9 cellular contexts compared by ENCODE assay signal in the genomic region with DNA sequence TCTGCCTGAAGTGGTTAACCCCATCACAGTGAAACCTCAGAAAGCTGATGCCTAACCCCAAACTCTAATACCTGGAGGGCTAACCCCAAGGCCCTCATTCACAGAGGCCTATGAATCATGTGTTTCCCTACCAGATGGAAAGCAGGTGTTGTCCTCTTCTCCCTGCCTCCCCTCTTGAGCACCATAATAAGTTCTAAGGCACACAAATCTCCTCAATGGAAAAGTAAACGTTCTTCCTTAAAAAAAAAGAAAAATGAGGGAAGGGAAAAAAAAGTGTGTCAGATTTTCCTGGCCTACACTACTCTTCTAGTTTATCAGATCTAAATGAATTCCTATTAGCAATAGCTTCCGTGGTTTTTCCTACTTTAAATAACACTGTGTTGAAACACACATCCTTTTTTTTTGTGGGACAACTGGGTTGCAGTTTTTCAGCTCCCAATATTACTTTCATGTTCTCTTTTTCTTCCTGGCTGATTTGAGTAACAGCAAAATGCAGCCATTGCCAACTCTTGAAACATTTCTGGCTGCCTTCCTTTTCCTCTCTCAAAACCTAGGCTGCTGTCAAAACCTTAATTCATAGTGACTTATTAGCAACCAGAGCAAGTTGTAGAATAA. TPM values are rescaled to one million over a fixed set of nuclear protein-coding genes. Genes with fewer than 3 reads are reported as not detected.
DNase-seq lines count a peak whose midpoint lies in the region; ATAC-seq and TF ChIP-seq lines count a peak whose summit lies in the region.
"Had no signal": no experiment of that assay in that cellular context is flagged by ENCODE, and none has a peak within 500 bp of the region (broad histone marks: within the 10 kb centered on the region; RNA-seq: fewer than 3 reads in every experiment).

No MANE protein-coding gene starts in this region.

- H3K79me2 ChIP-seq in H9 (ENCODE audit: insufficient read depth, low read length), result no peaks in the 10 kb centered on the region

- no peaks in the 10 kb centered on the region; a peak in 1 of 7 replicates for H3K36me3 Mint-ChIP-seq in H9 (ENCODE audit: insufficient read depth in 1 of 3, low read depth in 3 of 3)
- H3K36me3 Mint-ChIP-seq: memory B cell had no signal

- no peak overlapping the region for H3T11ph ChIP-seq in H9 (ENCODE audit: low read length)

- no peaks in the 10 kb centered on the region for H3K27me3 Mint-ChIP-seq in H9 (ENCODE audit: low read depth)

- DNase-seq in LoVo (ENCODE audit: low spot score) (peak; percentile 2), breast epithelium (ENCODE audit: low spot score in 2 of 2) (peak in 1 of 2 donors; percentile 35), left lung (no peak), suprapubic skin (ENCODE audit: low spot score in 2 of 2) (no peak), H9 (no peak), cerebellar nuclear complex (lab: John Stamatoyannopoulos, UW) (no peak), NCI-H1930 (lab: John Stamatoyannopoulos, UW) (no peak)

- H3K4me2 ChIP-seq in H9 (ENCODE audit: insufficient read depth, insufficient read length, low read length), result no peak overlapping the region

- H3K79me1 ChIP-seq in H9 (ENCODE audit: insufficient read depth, low read depth, low read length, poor library complexity, severe bottlenecking), result no peaks in the 10 kb centered on the region

- H3K4me3 ChIP-seq in breast epithelium (peak overlapping the region in 2 of 3 donors; percentile 15 to 49), left lung (no peak overlapping the region), suprapubic skin (peak overlapping the region; percentile 21)

- H2AFZ ChIP-seq in H9 (ENCODE audit: low read length), result no peak overlapping the region

- H4K8ac ChIP-seq in H9 (replicated peaks; ENCODE audit: insufficient read length, low read depth, low read length), result no peak overlapping the region

- TF ChIP-seq POLR2A in breast epithelium (IDR thresholded peaks at IDR 0.05) (no peak), suprapubic skin (IDR thresholded peaks at IDR 0.05) (no peak)

- no peak overlapping the region for H2BK120ac ChIP-seq in H9 (ENCODE audit: low read depth, low read length, poor library complexity, severe bottlenecking)

- no peak overlapping the region for H3K56ac ChIP-seq in H9 (ENCODE audit: insufficient read length, low read depth, low read length)

- no peak overlapping the region for H3K9ac ChIP-seq in H9 (ENCODE audit: extremely low read depth, insufficient read length, low read length)

- no peaks in the 10 kb centered on the region for H3K27me3 ChIP-seq in breast epithelium
- no peaks in the 10 kb centered on the region for H3K27me3 ChIP-seq in left lung
- H3K27me3 ChIP-seq in suprapubic skin, result no peaks in the 10 kb centered on the region
- no peaks in the 10 kb centered on the region for H3K27me3 ChIP-seq in H9 (ENCODE audit: insufficient read depth, low read length)

- H3K36me3 ChIP-seq in breast epithelium, result no peaks in the 10 kb centered on the region
- no peaks in the 10 kb centered on the region for H3K36me3 ChIP-seq in left lung
- H3K36me3 ChIP-seq in suprapubic skin, result no peaks in the 10 kb centered on the region

- no peak for TF ChIP-seq CTCF in breast epithelium (IDR thresholded peaks at IDR 0.05)
- no peak for TF ChIP-seq CTCF in left lung (IDR thresholded peaks at IDR 0.05)
- no peak for TF ChIP-seq CTCF in suprapubic skin (IDR thresholded peaks at IDR 0.05)
- no peak for TF ChIP-seq CTCF in H9 (conservative IDR thresholded peaks at IDR 0.05)

- H3K18ac ChIP-seq in H9 (ENCODE audit: insufficient read length, low read depth, low read length), result no peak overlapping the region

- peaks cover 52 to 58% of the 10 kb centered on the region in 2 experiments for H3K4me1 Mint-ChIP-seq in H9
- H3K4me1 Mint-ChIP-seq: memory B cell had no signal

- no peak overlapping the region for H3K4me3 Mint-ChIP-seq in H9
- H3K4me3 Mint-ChIP-seq: memory B cell had no signal

- H4K5ac ChIP-seq in H9 (ENCODE audit: insufficient read length, low read depth, low read length), result no peak overlapping the region

- H2AK5ac ChIP-seq in H9 (ENCODE audit: insufficient read length, low read length), result no peak overlapping the region

- H3K4me1 ChIP-seq in breast epithelium (peaks cover 10% of the 10 kb centered on the region in 2 donors), left lung (peaks cover 24 to 32% of the 10 kb centered on the region in 2 donors), suprapubic skin (peaks cover 43% of the 10 kb centered on the region), H9 (ENCODE audit: insufficient read depth, low read length) (peaks cover 20% of the 10 kb centered on the region; the same call in 1 of the 2 replicates)

- H4K20me1 ChIP-seq in H9 (ENCODE audit: control insufficient read depth, insufficient read depth, insufficient read length), result no peaks in the 10 kb centered on the region

- H3K27ac Mint-ChIP-seq in H9, result no peak overlapping the region; a peak in 1 of 7 replicates
- H3K27ac Mint-ChIP-seq: memory B cell had no signal

- 3% methylated on average over 2 of the region's 2 CpGs for WGBS in suprapubic skin
- WGBS in H9 (ENCODE audit: extremely low coverage, insufficient read length, low lambda C conversion rate), result no CpG with 5 or more reads among the region's 2 CpGs

- no peak overlapping the region for H3K14ac ChIP-seq in H9 (ENCODE audit: insufficient read depth, low read length)

- no peak overlapping the region for H3K23ac ChIP-seq in H9 (ENCODE audit: insufficient read length, low read depth, low read length)

- H4K91ac ChIP-seq in H9 (ENCODE audit: insufficient read length, low read depth, low read length), result no peak overlapping the region

- intact Hi-C loops in breast epithelium (cut with DNase I; ENCODE audit: low total_unique reads) (loop anchor here (10.0 kb wide), 1 partner anchor 61 kb away; a partner anchor contains a TSS), left lung (cut with DNase I) (no loop called here)

- H3K9me3 ChIP-seq in breast epithelium (no peaks in the 10 kb centered on the region), left lung (no peaks in the 10 kb centered on the region), suprapubic skin (no peaks in the 10 kb centered on the region), H9 (ENCODE audit: control insufficient read depth, low read depth, low read length) (no peaks in the 10 kb centered on the region)

- no peak overlapping the region for H3K4ac ChIP-seq in H9 (ENCODE audit: low read depth, low read length)

- H2BK12ac ChIP-seq in H9 (ENCODE audit: insufficient read length, low read depth, low read length), result no peak overlapping the region

- ATAC-seq in left lung (peak; percentile 71), HG02870 (IDR thresholded peaks at IDR 0.05; ENCODE audit: unreplicated experiment) (no peak)

- no peak overlapping the region; the same call in 1 of the 2 replicates for H2BK15ac ChIP-seq in H9 (ENCODE audit: low read depth, low read length)

- no peak for TF ChIP-seq EP300 in suprapubic skin (IDR thresholded peaks at IDR 0.05)

- H2BK5ac ChIP-seq in H9 (ENCODE audit: insufficient read length, low read length), result no peak overlapping the region

- no peaks in the 10 kb centered on the region for H3K9me3 Mint-ChIP-seq in H9
- H3K9me3 Mint-ChIP-seq: memory B cell had no signal

- H3K27ac ChIP-seq in breast epithelium (peak overlapping the region; percentile 93 to 99), left lung (peak overlapping the region; percentile 75 to 92), suprapubic skin (peak overlapping the region; percentile 89), H9 (ENCODE audit: insufficient read length, low read depth, low read length) (no peak overlapping the region)

- no peak overlapping the region for H2BK20ac ChIP-seq in H9 (ENCODE audit: low read depth, low read length, poor library complexity, severe bottlenecking)

- H3K23me2 ChIP-seq in H9 (ENCODE audit: insufficient read length, low read depth, low read length, poor library complexity, severe bottlenecking), result no peaks in the 10 kb centered on the region

RNA-seq across cellular contexts. Expression of a gene that starts 43.2 kb away (rescaled TPM):
- total RNA-seq in breast epithelium, result 10 to 100 TPM in 2 of 3 donors, 1 to 10 TPM in 1; 2.1 to 12.6 (median 10.5) TPM
- total RNA-seq in left lung, result 10 to 100 TPM; 14.1 to 38.4 TPM
- total RNA-seq in suprapubic skin, result 10 to 100 TPM in 2 of 4 donors, 1 to 10 TPM in 2; 7.6 to 15.5 (median 10.0) TPM
- 4.8 and 5.5 TPM in 2 replicates for total RNA-seq in H9 (2021)

Comparison
In these comparisons a context has a peak if more than half of its experiments do, and no peak if none do; other contexts are left out.
1. H3K4me3 ChIP-seq: peak in breast epithelium (2 of 3) and suprapubic skin (single experiment); none in left lung (0 of 2).